8 cellular contexts compared by ENCODE assay signal in the genomic region with DNA sequence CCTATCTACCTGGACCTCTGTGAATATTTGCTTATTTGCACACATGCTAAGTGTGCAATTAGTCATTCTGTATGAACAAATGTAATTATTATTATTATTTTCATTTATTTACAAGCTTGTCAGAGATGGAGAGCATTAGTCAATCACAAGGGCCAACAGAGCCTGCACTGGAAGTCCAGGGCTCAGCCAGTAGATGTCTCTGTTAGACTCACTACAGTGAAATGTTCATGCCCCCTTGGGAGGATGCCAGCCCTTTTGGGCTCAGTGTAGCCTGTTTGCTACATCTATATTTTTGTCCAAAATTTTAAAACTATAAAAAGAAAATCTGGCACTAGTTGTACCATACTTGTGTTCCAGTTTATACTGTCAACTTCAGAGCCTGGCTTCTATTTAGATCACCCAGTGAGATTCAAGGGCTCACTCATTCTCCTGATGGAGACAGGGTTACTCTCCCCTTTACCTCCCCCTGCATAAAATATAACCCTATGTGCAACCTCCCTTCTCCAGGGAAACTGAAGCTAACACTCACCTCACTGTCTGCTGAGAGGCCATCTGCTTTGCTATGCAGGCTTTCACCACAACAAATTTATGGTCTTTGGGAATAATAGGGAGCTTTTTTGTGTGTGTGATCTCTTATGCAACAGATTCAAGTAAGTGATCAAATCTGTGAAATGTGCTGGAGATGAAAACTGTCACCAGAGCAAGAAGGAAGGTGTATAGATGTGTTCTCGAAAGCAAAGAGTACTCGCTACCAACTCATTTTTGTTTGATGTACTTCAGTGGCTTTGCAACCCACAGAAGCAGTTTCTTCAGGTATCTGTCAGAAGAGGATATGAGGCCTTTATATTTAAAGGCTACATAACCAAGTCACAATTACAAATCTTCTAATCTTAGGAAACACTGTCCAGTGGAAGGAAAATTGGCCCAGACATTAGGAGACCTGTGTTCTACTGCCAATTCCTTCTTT.
DNase-seq lines count a peak whose midpoint lies in the region; ATAC-seq, FAIRE-seq and TF ChIP-seq lines count a peak whose summit lies in the region.

No MANE protein-coding gene starts in this region.

- CTCF ChIA-PET in H1 (lab: Charles Lee; ENCODE audit: partially characterized antibody) = interaction anchor here (0.6 to 1.6 kb wide), 6 partner anchors 9 to 1415 kb away, joined by 3 to 4 read pairs (median 3); no protein-coding TSS in a partner anchor

- H2BK12ac ChIP-seq in H1 (ENCODE audit: low read depth, low read length) = no peak overlapping the region

- peaks cover 21% of the 10 kb centered on the region for H3K4me1 Mint-ChIP-seq in activated T-cell treated with anti-CD3 and anti-CD28 coated beads, Interleukin-2, amount 50 U/mL, for 24 hours (ENCODE audit: low read depth)
- H3K4me1 Mint-ChIP-seq in neural progenitor cell = no peaks in the 10 kb centered on the region

- no peak overlapping the region for H2BK5ac ChIP-seq in H1 (ENCODE audit: low read depth, low read length)

- H3K79me1 ChIP-seq in H1 (ENCODE audit: low read depth, low read length) = no peaks in the 10 kb centered on the region

- no peak for TF ChIP-seq EP300 in H1 (IDR thresholded peaks at IDR 0.05; ENCODE audit: borderline replicate concordance in 1 of 2, low read depth in 2 of 2, low read length in 2 of 2)

- no peak overlapping the region for H2BK15ac ChIP-seq in H1 (ENCODE audit: low read length)

- no peak overlapping the region for H3K23ac ChIP-seq in H1 (ENCODE audit: insufficient read length)

- H4K20me1 ChIP-seq in OCI-LY3 (ENCODE audit: insufficient read depth, low read length) (no peaks in the 10 kb centered on the region), H1 (replicated peaks in 1 of 2; ENCODE audit: control insufficient read depth in 1 of 2, insufficient read depth in 2 of 2, low read length in 2 of 2) (no peaks in the 10 kb centered on the region), neural progenitor cell (ENCODE audit: low read depth) (no peaks in the 10 kb centered on the region)

- POLR2A ChIA-PET in H1 (lab: Charles Lee; ENCODE audit: partially characterized antibody) = interaction anchor here (0.7 kb wide), 1 partner anchor 9 kb away, joined by 3 read pairs; no protein-coding TSS in a partner anchor

- H4K5ac ChIP-seq in H1 (ENCODE audit: insufficient read length, low read depth, low read length) = no peak overlapping the region

- no peak for ATAC-seq in HG03521 (IDR thresholded peaks at IDR 0.05; ENCODE audit: unreplicated experiment)

- no peaks in the 10 kb centered on the region for H3K9me3 ChIP-seq in OCI-LY3 (ENCODE audit: insufficient read depth, low read length)
- no peaks in the 10 kb centered on the region for H3K9me3 ChIP-seq in H1 (ENCODE audit: insufficient read depth in 2 of 2, low read depth in 1 of 2, low read length in 1 of 2)
- H3K9me3 ChIP-seq in neural progenitor cell (ENCODE audit: low read depth) = no peaks in the 10 kb centered on the region

- H3K9ac ChIP-seq in OCI-LY3 (ENCODE audit: low read length) = no peak overlapping the region
- no peak overlapping the region for H3K9ac ChIP-seq in H1 (replicated peaks in 1 of 4; ENCODE audit: extremely low read depth in 1 of 4, low read depth in 3 of 4, low read length in 3 of 4)
- H3K9ac ChIP-seq in neural progenitor cell = no peak overlapping the region

- no peaks in the 10 kb centered on the region for H3K36me3 Mint-ChIP-seq in activated T-cell treated with anti-CD3 and anti-CD28 coated beads, Interleukin-2, amount 50 U/mL, for 24 hours (ENCODE audit: low read depth)
- no peaks in the 10 kb centered on the region for H3K36me3 Mint-ChIP-seq in neural progenitor cell

- peak; percentile 51 for TF ChIP-seq CTCF in OCI-LY3 (IDR thresholded peaks at IDR 0.05; ENCODE audit: low read depth, low read length)
- peak in 2 of 3 experiments; percentile 31 to 36; a peak in 2 of 4 replicates for TF ChIP-seq CTCF in H1 (IDR thresholded peaks at IDR 0.05; ENCODE audit: control extremely low read depth in 1 of 3, insufficient read depth in 1 of 3, low read depth in 1 of 3, low read length in 3 of 3)
- TF ChIP-seq CTCF in neural progenitor cell (IDR thresholded peaks at IDR 0.05) = peak; percentile 36

- H3K27me3 ChIP-seq in OCI-LY3 (ENCODE audit: low read depth, low read length) = no peaks in the 10 kb centered on the region
- no peaks in the 10 kb centered on the region for H3K27me3 ChIP-seq in H1 (replicated peaks in 1 of 4; ENCODE audit: control insufficient read depth in 3 of 4, extremely low read depth in 1 of 4, insufficient read depth in 3 of 4, low read length in 3 of 4)
- H3K27me3 ChIP-seq in neural progenitor cell = no peaks in the 10 kb centered on the region

- no peak overlapping the region for H2AK5ac ChIP-seq in H1 (ENCODE audit: low read depth, low read length)

- no peaks in the 10 kb centered on the region for H3K9me3 Mint-ChIP-seq in activated T-cell treated with anti-CD3 and anti-CD28 coated beads, Interleukin-2, amount 50 U/mL, for 24 hours
- H3K9me3 Mint-ChIP-seq in neural progenitor cell = no peaks in the 10 kb centered on the region

- H2AFZ ChIP-seq in OCI-LY3 (ENCODE audit: low read depth, low read length) (no peak overlapping the region), H1 (ENCODE audit: low read length) (no peak overlapping the region), neural progenitor cell (replicated peaks) (no peak overlapping the region)

- WGBS in H1 (ENCODE audit: extremely low coverage in 1 of 2, insufficient coverage in 1 of 2, insufficient read length in 1 of 2, insufficient replicate concordance in 2 of 2, low coverage in 1 of 2, low lambda C conversion rate in 2 of 2, missing lambda C conversion rate in 1 of 2), 2 experiments = 82% methylated on average over 2 of the region's 2 CpGs; no CpG with 5 or more reads in 1 of the 2 experiments

- H3K4ac ChIP-seq in H1 (replicated peaks; ENCODE audit: insufficient read length, low read depth, low read length) = no peak overlapping the region

- no peak overlapping the region for H4K91ac ChIP-seq in H1 (replicated peaks; ENCODE audit: insufficient read length, low read length)

- H3K56ac ChIP-seq in H1 (replicated peaks; ENCODE audit: insufficient read length, low read depth, low read length) = no peak overlapping the region

- no peaks in the 10 kb centered on the region for H3F3A ChIP-seq in neural progenitor cell (ENCODE audit: low read depth)

- TF ChIP-seq POLR2A in H1 (IDR thresholded peaks at IDR 0.05; ENCODE audit: control extremely low read depth in 1 of 2, low read depth in 2 of 2, low read length in 2 of 2) (no peak), erythroblast (IDR thresholded peaks at IDR 0.05; ENCODE audit: low read length) (no peak)

- H3K23me2 ChIP-seq in H1 (ENCODE audit: low read depth, low read length) = no peaks in the 10 kb centered on the region

- no peak overlapping the region for H3K4me3 ChIP-seq in OCI-LY3 (ENCODE audit: low read length)
- no peak overlapping the region for H3K4me3 ChIP-seq in H1 (ENCODE audit: extremely low read depth in 1 of 4, insufficient read depth in 2 of 4, low read depth in 3 of 4, low read length in 4 of 4)
- no peak overlapping the region for H3K4me3 ChIP-seq in neural progenitor cell

- H4K8ac ChIP-seq in H1 (ENCODE audit: extremely low read depth, insufficient read depth, low read length) = no peak overlapping the region

- no peak overlapping the region for H3K27ac Mint-ChIP-seq in activated T-cell treated with anti-CD3 and anti-CD28 coated beads, Interleukin-2, amount 50 U/mL, for 24 hours
- no peak overlapping the region for H3K27ac Mint-ChIP-seq in neural progenitor cell

- no peak overlapping the region for H2BK20ac ChIP-seq in H1 (ENCODE audit: low read length)

- H2BK120ac ChIP-seq in H1 (replicated peaks; ENCODE audit: low read depth, low read length) = no peak overlapping the region

- H3K18ac ChIP-seq in H1 (ENCODE audit: extremely low read depth, low read length) = no peak overlapping the region

- H3K79me2 ChIP-seq in OCI-LY3 (ENCODE audit: low read length) (no peaks in the 10 kb centered on the region), H1 (ENCODE audit: control insufficient read depth in 1 of 2, insufficient read depth in 2 of 2, low read length in 2 of 2) (no peaks in the 10 kb centered on the region), neural progenitor cell (ENCODE audit: low read depth) (no peaks in the 10 kb centered on the region)

- no peaks in the 10 kb centered on the region for H3K27me3 Mint-ChIP-seq in activated T-cell treated with anti-CD3 and anti-CD28 coated beads, Interleukin-2, amount 50 U/mL, for 24 hours
- peaks cover 5% of the 10 kb centered on the region for H3K27me3 Mint-ChIP-seq in neural progenitor cell (ENCODE audit: insufficient read depth, low read depth)

- no peak overlapping the region for H3K14ac ChIP-seq in H1 (ENCODE audit: insufficient read length)

- no peak for FAIRE-seq in H1 (lab: Jason Lieb, UNC)

- H3K4me1 ChIP-seq in OCI-LY3 (ENCODE audit: low read length) (peaks cover 6% of the 10 kb centered on the region), H1 (replicated peaks in 1 of 4; ENCODE audit: control insufficient read depth in 3 of 4, insufficient read depth in 4 of 4, low read length in 3 of 4) (no peaks in the 10 kb centered on the region), neural progenitor cell (no peaks in the 10 kb centered on the region)

- H3K36me3 ChIP-seq in OCI-LY3 (replicated peaks; ENCODE audit: low read depth, low read length) (no peaks in the 10 kb centered on the region), H1 (ENCODE audit: control insufficient read depth in 2 of 4, insufficient read depth in 4 of 4, low read length in 3 of 4) (no peaks in the 10 kb centered on the region), neural progenitor cell (no peaks in the 10 kb centered on the region)

- TF ChIP-seq RAD21 in H1 (IDR thresholded peaks at IDR 0.05 in 1 of 2, conservative IDR thresholded peaks at IDR 0.05 in 1 of 2; ENCODE audit: low read depth in 2 of 2, low read length in 2 of 2) = peak; percentile 61 to 67

- no peak overlapping the region for H3K4me3 Mint-ChIP-seq in activated T-cell treated with anti-CD3 and anti-CD28 coated beads, Interleukin-2, amount 50 U/mL, for 24 hours
- H3K4me3 Mint-ChIP-seq in neural progenitor cell = no peak overlapping the region

- H3K27ac ChIP-seq in OCI-LY3 (ENCODE audit: low read length) = no peak overlapping the region
- H3K27ac ChIP-seq in H1 (ENCODE audit: low read depth, low read length) = no peak overlapping the region
- H3K27ac ChIP-seq in neural progenitor cell = no peak overlapping the region

- DNase-seq in activated T-cell treated with anti-CD3 and anti-CD28 coated beads for 1 hour (ENCODE audit: low read depth) (peak; percentile 9), H1 (ENCODE audit: low read depth in 1 of 2, low spot score in 2 of 2) (no peak), neural progenitor cell (ENCODE audit: low spot score) (peak; percentile 39), erythroblast (lab: John Stamatoyannopoulos, UW) (no peak), T1000 (lab: John Stamatoyannopoulos, UW) (no peak)
- DNase-seq in activated T-cell treated with anti-CD3 and anti-CD28 coated beads, Interleukin-2, amount 50 U/mL, for 24 hours = no peak

- H3K4me2 ChIP-seq in OCI-LY3 (ENCODE audit: low read length) (no peak overlapping the region), H1 (ENCODE audit: insufficient read depth in 1 of 2, low read depth in 2 of 2, low read length in 2 of 2) (no peak overlapping the region), neural progenitor cell (no peak overlapping the region)

TF ChIP-seq in H1, 55 proteins besides CTCF, POLR2A, EP300 and RAD21 (continues in another document):
- no peak for TF ChIP-seq SIRT6 (IDR thresholded peaks at IDR 0.05; ENCODE audit: low read length)
- TF ChIP-seq JUN (IDR thresholded peaks at IDR 0.05; ENCODE audit: low read depth, low read length) = no peak

Comparison
In these comparisons a context has a peak if more than half of its experiments do, and no peak if none do; other contexts are left out.
1. DNase-seq: peak in activated T-cell treated with anti-CD3 and anti-CD28 coated beads for 1 hour (single experiment) and neural progenitor cell (single experiment); none in activated T-cell treated with anti-CD3 and anti-CD28 coated beads, Interleukin-2, amount 50 U/mL, for 24 hours (single experiment), H1 (0 of 2), erythroblast (0 of 2) and T1000 (single experiment).
2. Peak in every context shown above with its lines, with median percentiles within 50 percentile points of each other: CTCF ChIP-seq.